ENCODE assay signal across 1 cellular context in genomic region chr22:37803195-37803635, GRCh38.
A peak's percentile ranks its signal among the peaks of the same experiment; 100 is the strongest.
TF ChIP-seq lines count a peak whose summit lies in the region.

No MANE protein-coding gene starts in this region.

TF ChIP-seq in K562, 482 proteins besides CTCF, POLR2A, EP300 and RAD21 (continued from another document and continues in another):
- TF ChIP-seq ZMIZ1 (IDR thresholded peaks at IDR 0.05; ENCODE audit: low read depth in 2 of 2, low read length in 2 of 2) (peak in 1 of 2 experiments; percentile 81; a peak in 2 of 4 replicates), TSC22D4 (tag; IDR thresholded peaks at IDR 0.05) (no peak), GABPA (tag; conservative IDR thresholded peaks at IDR 0.05; ENCODE audit: low read depth) (no peak; the same call in none of the 2 replicates), MITF (IDR thresholded peaks at IDR 0.05) (peak; percentile 86), NR2C2 (CRISPR knock-in tag; IDR thresholded peaks at IDR 0.05) (no peak), NR2C2 (tag; IDR thresholded peaks at IDR 0.05) (peak; percentile 88), ATF3 (IDR thresholded peaks at IDR 0.05) (peak; percentile 88), ATF3 (CRISPR knock-in tag; conservative IDR thresholded peaks at IDR 0.05) (no peak), BRD9 (IDR thresholded peaks at IDR 0.05; ENCODE audit: low read depth, partially characterized antibody) (no peak), ZBTB2 (IDR thresholded peaks at IDR 0.05) (peak; percentile 63; the same call in 1 of the 2 replicates), AFF1 (IDR thresholded peaks at IDR 0.05; ENCODE audit: low read depth in 1 of 2, partially characterized antibody in 2 of 2) (peak in 1 of 2 experiments; percentile 84), GMEB1 (CRISPR knock-in tag; IDR thresholded peaks at IDR 0.05) (no peak), E2F1 (CRISPR knock-in tag; IDR thresholded peaks at IDR 0.05) (no peak), L3MBTL2 (IDR thresholded peaks at IDR 0.05) (no peak), ZNF318 (IDR thresholded peaks at IDR 0.05; ENCODE audit: borderline replicate concordance in 1 of 2, low read depth in 1 of 2) (peak in 1 of 2 experiments; percentile 68; a peak in 3 of 4 replicates), CHCHD3 (CRISPR knock-in tag; IDR thresholded peaks at IDR 0.05) (no peak), ZNF239 (CRISPR knock-in tag; IDR thresholded peaks at IDR 0.05) (no peak), PTBP1 (IDR thresholded peaks at IDR 0.05; ENCODE audit: low read depth, low read length) (no peak), CREB3L1 (IDR thresholded peaks at IDR 0.05; ENCODE audit: borderline replicate concordance, low read depth) (no peak)
- TF ChIP-seq, protein P1, sequence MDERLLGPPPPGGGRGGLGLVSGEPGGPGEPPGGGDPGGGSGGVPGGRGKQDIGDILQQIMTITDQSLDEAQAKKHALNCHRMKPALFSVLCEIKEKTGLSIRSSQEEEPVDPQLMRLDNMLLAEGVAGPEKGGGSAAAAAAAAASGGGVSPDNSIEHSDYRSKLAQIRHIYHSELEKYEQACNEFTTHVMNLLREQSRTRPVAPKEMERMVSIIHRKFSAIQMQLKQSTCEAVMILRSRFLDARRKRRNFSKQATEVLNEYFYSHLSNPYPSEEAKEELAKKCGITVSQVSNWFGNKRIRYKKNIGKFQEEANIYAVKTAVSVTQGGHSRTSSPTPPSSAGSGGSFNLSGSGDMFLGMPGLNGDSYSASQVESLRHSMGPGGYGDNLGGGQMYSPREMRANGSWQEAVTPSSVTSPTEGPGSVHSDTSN (CRISPR knock-in tag; IDR thresholded peaks at IDR 0.05; ENCODE audit: low read depth) = no peak
- TF ChIP-seq, protein P1 (tag; conservative IDR thresholded peaks at IDR 0.05; ENCODE audit: low read depth) = peak; percentile 42; the same call in 1 of the 2 replicates
